Comparison of ENCODE assay signal across 11 cellular contexts in the genomic region with DNA sequence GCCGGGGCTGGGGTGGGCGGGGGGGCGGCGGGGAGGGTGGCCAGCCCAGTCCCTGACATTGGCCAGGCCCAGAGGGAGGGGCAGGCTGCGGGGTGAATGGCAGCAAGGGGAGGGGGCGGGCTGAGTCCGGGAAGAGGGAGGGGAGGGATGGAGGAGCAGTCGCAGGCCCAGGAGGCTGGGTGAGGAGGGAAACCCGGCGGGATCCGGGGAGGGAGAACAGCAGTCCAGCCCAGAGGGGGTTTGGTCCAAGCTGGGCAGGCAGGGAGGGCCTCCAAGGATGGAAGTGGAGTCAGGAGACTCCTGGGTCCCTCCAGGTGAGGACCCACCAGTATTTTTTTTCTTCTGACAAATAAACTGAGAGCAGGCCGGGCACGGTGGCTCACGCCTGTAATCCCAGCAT. TPM values are rescaled to one million over a fixed set of nuclear protein-coding genes. Genes with fewer than 3 reads are reported as not detected.
A peak's percentile ranks its signal among the peaks of the same experiment; 100 is the strongest.
DNase-seq lines count a peak whose midpoint lies in the region; ATAC-seq and TF ChIP-seq lines count a peak whose summit lies in the region.
"Had no signal": no experiment of that assay in that cellular context is flagged by ENCODE, and none has a peak within 500 bp of the region (broad histone marks: within the 10 kb centered on the region; RNA-seq: fewer than 3 reads in every experiment).

No MANE protein-coding gene starts in this region.

- peaks cover 12% of the 10 kb centered on the region for H3K27me3 Mint-ChIP-seq in activated CD4-positive, alpha-beta T cell treated with anti-CD3 and anti-CD28 coated beads for 36 hours
- peaks cover 8 to 10% of the 10 kb centered on the region in 2 donors for H3K27me3 Mint-ChIP-seq in natural killer cell treated with Interleukin-12 subunit alpha and Interleukin-12 subunit beta and Interleukin-15 and Interleukin-18, amount 100 ng/mL, for 72 hours

- H3K4me3 Mint-ChIP-seq in activated CD4-positive, alpha-beta T cell treated with anti-CD3 and anti-CD28 coated beads for 36 hours: no peak overlapping the region
- H3K4me3 Mint-ChIP-seq in natural killer cell treated with Interleukin-12 subunit alpha and Interleukin-12 subunit beta and Interleukin-15 and Interleukin-18, amount 100 ng/mL, for 72 hours: no peak overlapping the region

- peaks cover 7% of the 10 kb centered on the region for H3K4me1 Mint-ChIP-seq in activated CD4-positive, alpha-beta T cell treated with anti-CD3 and anti-CD28 coated beads for 36 hours
- H3K4me1 Mint-ChIP-seq in natural killer cell treated with Interleukin-12 subunit alpha and Interleukin-12 subunit beta and Interleukin-15 and Interleukin-18, amount 100 ng/mL, for 72 hours (ENCODE audit: low read depth in 2 of 2): peaks cover 6% of the 10 kb centered on the region in 2 donors

- H3K27ac Mint-ChIP-seq in activated CD4-positive, alpha-beta T cell treated with anti-CD3 and anti-CD28 coated beads for 36 hours: no peak overlapping the region
- no peak overlapping the region for H3K27ac Mint-ChIP-seq in natural killer cell treated with Interleukin-12 subunit alpha and Interleukin-12 subunit beta and Interleukin-15 and Interleukin-18, amount 100 ng/mL, for 72 hours
- H3K27ac Mint-ChIP-seq: stimulated activated naive B cell treated with anti-CD40 and anti-IgM and Interleukin-4, amounts not matched to agents 10 μg/mL and 1 μg/mL and 100 μg/mL, for 72 hours had no signal

- POLR2A ChIA-PET in activated CD4-positive, alpha-beta T cell treated with anti-CD3 and anti-CD28 coated beads for 36 hours (lab: Charles Lee): no interaction called here

- H3K4me3 ChIP-seq in mucosa of descending colon: no peak overlapping the region
- H3K4me3 ChIP-seq: right lobe of liver, SJSA1 had no signal

- no peaks in the 10 kb centered on the region for H3K36me3 Mint-ChIP-seq in activated CD4-positive, alpha-beta T cell treated with anti-CD3 and anti-CD28 coated beads for 36 hours (ENCODE audit: low read depth)
- H3K36me3 Mint-ChIP-seq in natural killer cell treated with Interleukin-12 subunit alpha and Interleukin-12 subunit beta and Interleukin-15 and Interleukin-18, amount 100 ng/mL, for 72 hours: no peaks in the 10 kb centered on the region
- H3K36me3 Mint-ChIP-seq: stimulated activated naive B cell treated with anti-CD40 and anti-IgM and Interleukin-4, amounts not matched to agents 10 μg/mL and 1 μg/mL and 100 μg/mL, for 72 hours had no signal

- TF ChIP-seq CTCF in mucosa of descending colon (IDR thresholded peaks at IDR 0.05): no peak

- no peaks in the 10 kb centered on the region for H3K9me3 ChIP-seq in mucosa of descending colon
- H3K9me3 ChIP-seq: right lobe of liver, SJSA1 had no signal

- DNase-seq in left cardiac atrium: no peak
- DNase-seq in Right ventricle myocardium superior: no peak
- peak; percentile 81 for DNase-seq in SK-N-DZ (ENCODE audit: low spot score)
- DNase-seq in iPS-NIHi7 (ENCODE audit: extremely low spot score): peak; percentile 97
- DNase-seq in activated CD4-positive, alpha-beta T cell treated with anti-CD3 and anti-CD28 coated beads for 36 hours: no peak
- DNase-seq in occipital lobe (lab: John Stamatoyannopoulos, UW): no peak
- no peak for DNase-seq in mucosa of descending colon
- no peak for DNase-seq in natural killer cell treated with Interleukin-12 subunit alpha and Interleukin-12 subunit beta and Interleukin-15 and Interleukin-18, amount 100 ng/mL, for 72 hours (ENCODE audit: low spot score)
- DNase-seq: right lobe of liver had no signal

- ATAC-seq in left cardiac atrium (peak; percentile 47 to 49), Right ventricle myocardium superior (ENCODE audit: poor library complexity) (no peak), mucosa of descending colon (no peak)
- no peak for ATAC-seq in activated CD4-positive, alpha-beta T cell treated with anti-CD3 and anti-CD28 coated beads for 36 hours
- no peak for ATAC-seq in natural killer cell treated with Interleukin-12 subunit alpha and Interleukin-12 subunit beta and Interleukin-15 and Interleukin-18, amount 100 ng/mL, for 72 hours

- intact Hi-C loops in left cardiac atrium (cut with DNase I) (no loop called here), Right ventricle myocardium superior (cut with DNase I) (no loop called here), mucosa of descending colon (cut with DNase I, micrococcal nuclease) (no loop called here)
- intact Hi-C loops in activated CD4-positive, alpha-beta T cell treated with anti-CD3 and anti-CD28 coated beads for 36 hours (cut with DNase I, micrococcal nuclease): no loop called here

- H3K4me1 ChIP-seq in mucosa of descending colon (ENCODE audit: low read depth): no peaks in the 10 kb centered on the region
- H3K4me1 ChIP-seq: right lobe of liver, SJSA1 had no signal

- no peaks in the 10 kb centered on the region for H3K36me3 ChIP-seq in mucosa of descending colon (ENCODE audit: low read depth)
- H3K36me3 ChIP-seq: right lobe of liver, SJSA1 had no signal

- CTCF ChIA-PET in activated CD4-positive, alpha-beta T cell treated with anti-CD3 and anti-CD28 coated beads for 36 hours (lab: Charles Lee): interaction anchor here (0.6 kb wide), 1 partner anchor 12 kb away, joined by 3 read pairs; no protein-coding TSS in a partner anchor

- no peaks in the 10 kb centered on the region for H3K9me3 Mint-ChIP-seq in activated CD4-positive, alpha-beta T cell treated with anti-CD3 and anti-CD28 coated beads for 36 hours (ENCODE audit: low read depth)
- no peaks in the 10 kb centered on the region for H3K9me3 Mint-ChIP-seq in natural killer cell treated with Interleukin-12 subunit alpha and Interleukin-12 subunit beta and Interleukin-15 and Interleukin-18, amount 100 ng/mL, for 72 hours
- H3K9me3 Mint-ChIP-seq: stimulated activated naive B cell treated with anti-CD40 and anti-IgM and Interleukin-4, amounts not matched to agents 10 μg/mL and 1 μg/mL and 100 μg/mL, for 72 hours had no signal

RNA-seq across cellular contexts. Expression of a gene that starts 14.4 kb away (rescaled TPM):
- total RNA-seq in left cardiac atrium (under 1 TPM in 1 of 2 donors, not detected in 1; 0.08 TPM), Right ventricle myocardium superior (not detected), occipital lobe (1.2 TPM), mucosa of descending colon (1 to 10 TPM in 1 of 3 donors, under 1 TPM in 2; 0.41 to 1.0 (median 0.58) TPM)
- polyA plus RNA-seq in SK-N-DZ (2014; cell fraction: cytosol; rRNA removed): not detected in 2 replicates
- polyA plus RNA-seq in SK-N-DZ (2014; cell fraction: nucleus; rRNA removed): 0.26 and 0.39 TPM in 2 replicates
- under 1 TPM; 0.05 to 0.11 TPM for total RNA-seq in activated CD4-positive, alpha-beta T cell treated with anti-CD3 and anti-CD28 coated beads for 36 hours
- under 1 TPM in 1 of 2 donors, not detected in 1; 0.29 TPM for total RNA-seq in natural killer cell treated with Interleukin-12 subunit alpha and Interleukin-12 subunit beta and Interleukin-15 and Interleukin-18, amount 100 ng/mL, for 72 hours
- total RNA-seq: SJSA1 had no signal

RNA-seq across cellular contexts. Expression of a gene that starts 40.4 kb away (rescaled TPM):
- total RNA-seq in left cardiac atrium: 10 to 100 TPM; 36.5 to 43.0 TPM
- 40.8 TPM for total RNA-seq in Right ventricle myocardium superior
- 100.0 and 101 TPM in 2 replicates for polyA plus RNA-seq in SK-N-DZ (2014; cell fraction: cytosol; rRNA removed)
- 89.4 and 113 TPM in 2 replicates for polyA plus RNA-seq in SK-N-DZ (2014; cell fraction: nucleus; rRNA removed)
- total RNA-seq in activated CD4-positive, alpha-beta T cell treated with anti-CD3 and anti-CD28 coated beads for 36 hours: 10 to 100 TPM; 30.1 to 34.1 TPM
- total RNA-seq in occipital lobe: 54.4 TPM
- total RNA-seq in mucosa of descending colon: 10 to 100 TPM; 40.4 to 55.9 (median 41.7) TPM
- 10 to 100 TPM; 20.6 to 33.5 TPM for total RNA-seq in natural killer cell treated with Interleukin-12 subunit alpha and Interleukin-12 subunit beta and Interleukin-15 and Interleukin-18, amount 100 ng/mL, for 72 hours

RNA-seq across cellular contexts. Expression of a gene that starts 52.9 kb away (rescaled TPM):
- total RNA-seq in left cardiac atrium: 10 to 100 TPM; 15.1 to 17.8 TPM
- total RNA-seq in Right ventricle myocardium superior: 15.6 TPM
- 24.2 and 27.5 TPM in 2 replicates for polyA plus RNA-seq in SK-N-DZ (2014; cell fraction: cytosol; rRNA removed)
- polyA plus RNA-seq in SK-N-DZ (2014; cell fraction: nucleus; rRNA removed): 20.3 and 36.4 TPM in 2 replicates
- total RNA-seq in activated CD4-positive, alpha-beta T cell treated with anti-CD3 and anti-CD28 coated beads for 36 hours: 10 to 100 TPM; 27.8 to 31.8 TPM
- total RNA-seq in occipital lobe: 18.2 TPM
- total RNA-seq in mucosa of descending colon: 10 to 100 TPM; 24.5 to 38.5 (median 26.2) TPM
- total RNA-seq in natural killer cell treated with Interleukin-12 subunit alpha and Interleukin-12 subunit beta and Interleukin-15 and Interleukin-18, amount 100 ng/mL, for 72 hours: 10 to 100 TPM; 42.5 to 58.6 TPM

RNA-seq across cellular contexts. Expression of a gene that starts 52.9 kb away (rescaled TPM):
- total RNA-seq in left cardiac atrium: 100 to 1,000 TPM in 1 of 2 donors, 10 to 100 TPM in 1; 90.8 to 122 TPM
- 41.3 TPM for total RNA-seq in Right ventricle myocardium superior
- polyA plus RNA-seq in SK-N-DZ (2014; cell fraction: cytosol; rRNA removed): 85.9 and 105 TPM in 2 replicates
- polyA plus RNA-seq in SK-N-DZ (2014; cell fraction: nucleus; rRNA removed): 36.3 and 37.7 TPM in 2 replicates
- 10 to 100 TPM; 67.2 to 78.7 TPM for total RNA-seq in activated CD4-positive, alpha-beta T cell treated with anti-CD3 and anti-CD28 coated beads for 36 hours
- total RNA-seq in occipital lobe: 84.1 TPM
- total RNA-seq in mucosa of descending colon: 100 to 1,000 TPM; 118 to 225 (median 219) TPM
- total RNA-seq in natural killer cell treated with Interleukin-12 subunit alpha and Interleukin-12 subunit beta and Interleukin-15 and Interleukin-18, amount 100 ng/mL, for 72 hours: 100 to 1,000 TPM; 123 to 147 TPM

Comparison
In these comparisons a context has a peak if more than half of its experiments do, and no peak if none do; other contexts are left out.
1. ATAC-seq: peak in left cardiac atrium (2 of 2); none in Right ventricle myocardium superior (single experiment), activated CD4-positive, alpha-beta T cell treated with anti-CD3 and anti-CD28 coated beads for 36 hours (single experiment), mucosa of descending colon (single experiment) and natural killer cell treated with Interleukin-12 subunit alpha and Interleukin-12 subunit beta and Interleukin-15 and Interleukin-18, amount 100 ng/mL, for 72 hours (0 of 2).
2. DNase-seq: peak in SK-N-DZ (single experiment) and iPS-NIHi7 (single experiment); none in left cardiac atrium (single experiment), Right ventricle myocardium superior (single experiment), activated CD4-positive, alpha-beta T cell treated with anti-CD3 and anti-CD28 coated beads for 36 hours (single experiment), occipital lobe (single experiment), mucosa of descending colon (0 of 3) and natural killer cell treated with Interleukin-12 subunit alpha and Interleukin-12 subunit beta and Interleukin-15 and Interleukin-18, amount 100 ng/mL, for 72 hours (single experiment).